ENCODE assay signal across 1 cellular context in genomic region chr3:2615080-2615479, GRCh38.
TF ChIP-seq lines count a peak whose summit lies in the region.

No MANE protein-coding gene starts in this region.

TF ChIP-seq in GM12878, 131 proteins besides CTCF, POLR2A, EP300 and RAD21 (continued from another document):
- TF ChIP-seq CUX1 (IDR thresholded peaks at IDR 0.05; ENCODE audit: insufficient replicate concordance, low read depth, low read length) (peak; percentile 57), ZNF384 (IDR thresholded peaks at IDR 0.05; ENCODE audit: borderline replicate concordance, low read depth, low read length) (no peak), MTA2 (IDR thresholded peaks at IDR 0.05; ENCODE audit: low read depth) (peak; percentile 95)
